In genomic region chr5:67160985-67161384, GRCh38 we compare ENCODE assay signal across 9 cellular contexts. TPM values are rescaled to one million over a fixed set of nuclear protein-coding genes. Genes with fewer than 3 reads are reported as not detected.
DNase-seq lines count a peak whose midpoint lies in the region; ATAC-seq and TF ChIP-seq lines count a peak whose summit lies in the region.
"Had no signal": no experiment of that assay in that cellular context is flagged by ENCODE, and none has a peak within 500 bp of the region (broad histone marks: within the 10 kb centered on the region; RNA-seq: fewer than 3 reads in every experiment).

No MANE protein-coding gene starts in this region.

- 38% methylated on average over 3 of the region's 3 CpGs for WGBS in suprapubic skin

- H3K4me3 Mint-ChIP-seq in activated CD8-positive, alpha-beta memory T cell treated with anti-CD3 and anti-CD28 coated beads, Interleukin-2, amount 10 ng/mL, durations not matched to agents 7 days and 5 days: peak overlapping the region; percentile 87
- peak overlapping the region; percentile 14 for H3K4me3 Mint-ChIP-seq in activated CD8-positive, alpha-beta T cell treated with anti-CD3 and anti-CD28 coated beads, Interleukin-2, amount 10 ng/mL, durations not matched to agents 7 days and 5 days

- peaks cover 24% of the 10 kb centered on the region for H3K4me1 ChIP-seq in suprapubic skin

- POLR2A ChIA-PET in activated CD8-positive, alpha-beta T cell treated with anti-CD3 and anti-CD28 coated beads, Interleukin-2, amount 10 ng/mL, durations not matched to agents 7 days and 5 days (lab: Charles Lee): interaction anchor here (2.0 kb wide), 1 partner anchor 46 kb away, joined by 10 read pairs; no protein-coding TSS in a partner anchor

- no peak for TF ChIP-seq EP300 in suprapubic skin (IDR thresholded peaks at IDR 0.05)

- no peak overlapping the region for H3K4me3 ChIP-seq in fibroblast of mammary gland (ENCODE audit: control insufficient read depth, low read depth, low read length)
- H3K4me3 ChIP-seq in suprapubic skin: no peak overlapping the region

- no peak for TF ChIP-seq POLR2A in suprapubic skin (IDR thresholded peaks at IDR 0.05)

- no peaks in the 10 kb centered on the region for H3K27me3 Mint-ChIP-seq in activated CD8-positive, alpha-beta memory T cell treated with anti-CD3 and anti-CD28 coated beads, Interleukin-2, amount 10 ng/mL, durations not matched to agents 7 days and 5 days
- no peaks in the 10 kb centered on the region for H3K27me3 Mint-ChIP-seq in activated CD8-positive, alpha-beta T cell treated with anti-CD3 and anti-CD28 coated beads, Interleukin-2, amount 10 ng/mL, durations not matched to agents 7 days and 5 days (ENCODE audit: low read depth)

- peaks cover 46% of the 10 kb centered on the region for H3K36me3 ChIP-seq in suprapubic skin

- peaks cover 73% of the 10 kb centered on the region for H3K4me1 Mint-ChIP-seq in activated CD8-positive, alpha-beta memory T cell treated with anti-CD3 and anti-CD28 coated beads, Interleukin-2, amount 10 ng/mL, durations not matched to agents 7 days and 5 days
- H3K4me1 Mint-ChIP-seq in activated CD8-positive, alpha-beta T cell treated with anti-CD3 and anti-CD28 coated beads, Interleukin-2, amount 10 ng/mL, durations not matched to agents 7 days and 5 days (ENCODE audit: low read depth): peaks cover 84% of the 10 kb centered on the region

- no peak for TF ChIP-seq CTCF in fibroblast of mammary gland (conservative IDR thresholded peaks at IDR 0.05; ENCODE audit: control insufficient read depth, insufficient read depth, low read depth, low read length)
- no peak for TF ChIP-seq CTCF in suprapubic skin (IDR thresholded peaks at IDR 0.05)

- no peak for ATAC-seq in activated CD8-positive, alpha-beta memory T cell treated with anti-CD3 and anti-CD28 coated beads, Interleukin-2, amount 10 ng/mL, durations not matched to agents 7 days and 5 days
- ATAC-seq in activated CD8-positive, alpha-beta T cell treated with anti-CD3 and anti-CD28 coated beads, Interleukin-2, amount 10 ng/mL, durations not matched to agents 7 days and 5 days: no peak
- no peak for ATAC-seq in GM21360 (IDR thresholded peaks at IDR 0.05; ENCODE audit: unreplicated experiment)
- ATAC-seq in HG03280 (IDR thresholded peaks at IDR 0.05; ENCODE audit: unreplicated experiment): no peak

- H3K9me3 ChIP-seq in suprapubic skin: no peaks in the 10 kb centered on the region

- peaks cover 49% of the 10 kb centered on the region for H3K36me3 Mint-ChIP-seq in activated CD8-positive, alpha-beta memory T cell treated with anti-CD3 and anti-CD28 coated beads, Interleukin-2, amount 10 ng/mL, durations not matched to agents 7 days and 5 days
- H3K36me3 Mint-ChIP-seq in activated CD8-positive, alpha-beta T cell treated with anti-CD3 and anti-CD28 coated beads, Interleukin-2, amount 10 ng/mL, durations not matched to agents 7 days and 5 days (ENCODE audit: low read depth): peaks cover 48% of the 10 kb centered on the region

- peak; percentile 59 for DNase-seq in activated CD8-positive, alpha-beta memory T cell treated with anti-CD3 and anti-CD28 coated beads, Interleukin-2, amount 10 ng/mL, durations not matched to agents 7 days and 5 days
- DNase-seq in activated CD8-positive, alpha-beta memory T cell treated with anti-CD3 and anti-CD28 coated beads, Interleukin-2, amount 50 U/mL, for 48 hours: no peak
- peak; percentile 32 for DNase-seq in activated CD8-positive, alpha-beta T cell treated with anti-CD3 and anti-CD28 coated beads, Interleukin-2, amount 10 ng/mL, durations not matched to agents 7 days and 5 days
- DNase-seq in fibroblast of mammary gland (ENCODE audit: low read depth) (peak; percentile 47), suprapubic skin (ENCODE audit: low spot score in 2 of 2) (no peak), DMS79 (lab: John Stamatoyannopoulos, UW) (no peak)
- DNase-seq: NCI-H1092 had no signal

- peak overlapping the region; percentile 73 for H3K27ac ChIP-seq in suprapubic skin

- H3K27ac Mint-ChIP-seq in activated CD8-positive, alpha-beta memory T cell treated with anti-CD3 and anti-CD28 coated beads, Interleukin-2, amount 10 ng/mL, durations not matched to agents 7 days and 5 days: peak overlapping the region; percentile 100
- peak overlapping the region; percentile 50 for H3K27ac Mint-ChIP-seq in activated CD8-positive, alpha-beta T cell treated with anti-CD3 and anti-CD28 coated beads, Interleukin-2, amount 10 ng/mL, durations not matched to agents 7 days and 5 days

- CTCF ChIA-PET in activated CD8-positive, alpha-beta memory T cell treated with anti-CD3 and anti-CD28 coated beads, Interleukin-2, amount 10 ng/mL, durations not matched to agents 7 days and 5 days (lab: Charles Lee): interaction anchor here (0.9 to 18.1 kb wide), 3 partner anchors 10 to 85 kb away, joined by 3 to 521 read pairs (median 3); partner anchors contain the start of gene CD180
- CTCF ChIA-PET in activated CD8-positive, alpha-beta T cell treated with anti-CD3 and anti-CD28 coated beads, Interleukin-2, amount 10 ng/mL, durations not matched to agents 7 days and 5 days (lab: Charles Lee): interaction anchor here (0.9 to 18.0 kb wide), 2 partner anchors 46 to 85 kb away, joined by 5 to 441 read pairs; no protein-coding TSS in a partner anchor

- no peaks in the 10 kb centered on the region for H3K27me3 ChIP-seq in suprapubic skin

- no peaks in the 10 kb centered on the region for H3K9me3 Mint-ChIP-seq in activated CD8-positive, alpha-beta memory T cell treated with anti-CD3 and anti-CD28 coated beads, Interleukin-2, amount 10 ng/mL, durations not matched to agents 7 days and 5 days (ENCODE audit: low read depth)
- H3K9me3 Mint-ChIP-seq in activated CD8-positive, alpha-beta T cell treated with anti-CD3 and anti-CD28 coated beads, Interleukin-2, amount 10 ng/mL, durations not matched to agents 7 days and 5 days (ENCODE audit: insufficient read depth): no peaks in the 10 kb centered on the region

RNA-seq across cellular contexts. Expression of gene CD180, which starts 35.6 kb away (rescaled TPM):
- total RNA-seq in activated CD8-positive, alpha-beta memory T cell treated with anti-CD3 and anti-CD28 coated beads, Interleukin-2, amount 10 ng/mL, durations not matched to agents 7 days and 5 days: under 1 TPM in 1 of 2 experiments, not detected in 1; 0.07 TPM
- total RNA-seq in activated CD8-positive, alpha-beta T cell treated with anti-CD3 and anti-CD28 coated beads, Interleukin-2, amount 10 ng/mL, durations not matched to agents 7 days and 5 days: not detected
- under 1 TPM in 3 of 4 donors, not detected in 1; 0.11 to 0.32 (median 0.18) TPM for total RNA-seq in suprapubic skin

Comparison
In these comparisons a context has a peak if more than half of its experiments do, and no peak if none do; other contexts are left out.
1. DNase-seq: peak in activated CD8-positive, alpha-beta memory T cell treated with anti-CD3 and anti-CD28 coated beads, Interleukin-2, amount 10 ng/mL, durations not matched to agents 7 days and 5 days (single experiment), activated CD8-positive, alpha-beta T cell treated with anti-CD3 and anti-CD28 coated beads, Interleukin-2, amount 10 ng/mL, durations not matched to agents 7 days and 5 days (single experiment) and fibroblast of mammary gland (single experiment); none in activated CD8-positive, alpha-beta memory T cell treated with anti-CD3 and anti-CD28 coated beads, Interleukin-2, amount 50 U/mL, for 48 hours (single experiment), suprapubic skin (0 of 2) and DMS79 (single experiment).